Comparison of ENCODE assay signal across 12 cellular contexts in the genomic region with DNA sequence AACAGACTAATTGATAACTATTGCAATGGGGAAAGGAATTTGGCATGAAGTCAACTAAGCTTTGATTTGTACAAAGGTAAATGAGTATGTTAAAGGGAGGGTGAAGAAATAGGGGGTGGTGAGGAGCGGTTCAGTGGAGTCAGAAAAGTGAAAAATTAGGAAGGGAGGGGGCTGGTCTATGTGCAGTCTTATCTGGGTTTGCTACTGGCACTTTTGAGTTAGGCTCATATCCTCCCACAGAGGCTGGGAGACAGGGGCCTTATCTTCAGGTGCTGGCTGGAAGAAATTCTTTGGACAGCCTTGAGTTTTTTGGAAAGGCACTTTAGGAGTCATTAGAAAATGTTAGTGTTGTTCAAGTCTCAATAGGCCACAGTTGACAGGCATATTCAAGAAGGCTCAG. TPM values are rescaled to one million over a fixed set of nuclear protein-coding genes. Genes with fewer than 3 reads are reported as not detected.
"Had no signal": no experiment of that assay in that cellular context is flagged by ENCODE, and none has a peak within 500 bp of the region (broad histone marks: within the 10 kb centered on the region; RNA-seq: fewer than 3 reads in every experiment).

No MANE protein-coding gene starts in this region.

- H3K4me3 ChIP-seq: GM23248, GM23338, HAP-1 had no signal

- H3K4me2 ChIP-seq: GM23338 had no signal

- H3K27ac ChIP-seq: GM23248 had no signal

- DNase-seq: GM23248, GOT3, H7, H9, HCEC 1CT, HFFc6 had no signal

- FAIRE-seq: H1, H54 had no signal

- H3K9ac ChIP-seq: GM23248 had no signal

- H3K4me1 ChIP-seq: HAP-1 had no signal

- H2AFZ ChIP-seq: GM23248, GM23338 had no signal

- ATAC-seq: GM23338, HCT116 had no signal

RNA-seq across cellular contexts. Expression of a gene that starts 11.6 kb away (rescaled TPM):
- total RNA-seq: GM23248, H1, H4, H7, H9 had no signal
- polyA plus RNA-seq: GM23248, GM23338 had no signal
